In the genomic region with DNA sequence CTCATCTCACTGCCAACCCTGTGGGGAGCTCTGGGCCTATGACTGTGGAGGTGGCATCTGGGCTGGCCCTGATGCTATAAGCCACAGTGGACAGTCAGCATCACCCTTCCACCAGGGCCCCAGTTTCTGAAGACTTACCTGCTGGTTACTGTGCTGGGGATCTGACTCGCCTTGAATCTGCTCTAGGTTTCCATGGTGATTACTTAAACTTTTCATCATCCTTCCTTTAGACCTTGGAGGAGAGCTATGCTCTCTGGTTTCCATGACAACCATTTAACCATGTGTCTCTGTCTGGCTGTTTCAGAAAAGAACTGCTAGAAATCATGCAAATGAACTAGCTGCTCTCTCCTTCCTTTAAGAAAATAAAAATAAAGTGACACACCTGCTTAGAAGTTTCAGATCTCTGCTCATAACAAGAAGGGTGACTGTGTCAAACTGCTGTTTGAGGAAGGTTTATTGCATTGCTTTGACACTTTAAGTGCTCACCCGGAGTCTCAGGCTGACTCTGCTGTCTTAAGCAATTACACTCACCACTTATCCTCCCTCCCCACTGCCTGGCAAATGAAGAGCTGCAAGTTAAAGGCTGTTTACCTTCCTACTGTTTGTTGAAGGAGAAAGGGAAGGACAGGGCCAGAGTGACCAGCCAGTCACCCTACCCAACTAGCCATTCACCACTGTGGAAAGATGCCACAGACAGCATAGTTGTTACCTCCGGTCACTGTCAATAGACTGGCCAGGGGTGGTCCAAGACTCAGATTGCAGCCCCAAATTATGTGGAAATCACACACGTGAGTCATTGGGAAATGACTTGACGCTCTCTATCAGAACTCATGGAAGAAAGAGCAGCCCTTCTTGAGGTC, we compare ENCODE assay signal across 8 cellular contexts.
A peak's percentile ranks its signal among the peaks of the same experiment; 100 is the strongest.
DNase-seq lines count a peak whose midpoint lies in the region; ATAC-seq and TF ChIP-seq lines count a peak whose summit lies in the region.

No MANE protein-coding gene starts in this region.

- H3K4me1 ChIP-seq in left lung, result no peaks in the 10 kb centered on the region

- CTCF ChIA-PET in activated naive CD4-positive, alpha-beta T cell treated with anti-CD3 and anti-CD28 coated beads for 36 hours (lab: Charles Lee), result interaction anchor here (0.6 to 2.4 kb wide), 2 partner anchors 29 to 377 kb away, joined by 3 to 12 read pairs; no protein-coding TSS in a partner anchor
- CTCF ChIA-PET in activated naive CD4-positive, alpha-beta T cell treated with anti-CD3 and anti-CD28 coated beads, Interleukin-2, amount 10 ng/mL, durations not matched to agents 7 days and 5 days (lab: Charles Lee), result interaction anchor here (0.5 to 1.6 kb wide), 5 partner anchors 10 to 162 kb away, joined by 3 to 4 read pairs (median 3); no protein-coding TSS in a partner anchor

- H3K36me3 ChIP-seq in left lung, result no peaks in the 10 kb centered on the region

- no peak overlapping the region for H3K4me3 Mint-ChIP-seq in activated naive CD4-positive, alpha-beta T cell treated with anti-CD3 and anti-CD28 coated beads for 36 hours
- H3K4me3 Mint-ChIP-seq in activated naive CD4-positive, alpha-beta T cell treated with anti-CD3 and anti-CD28 coated beads, Interleukin-2, amount 10 ng/mL, durations not matched to agents 7 days and 5 days, result no peak overlapping the region
- no peak overlapping the region for H3K4me3 Mint-ChIP-seq in T-helper 17 cell

- no peaks in the 10 kb centered on the region for H3K36me3 Mint-ChIP-seq in activated naive CD4-positive, alpha-beta T cell treated with anti-CD3 and anti-CD28 coated beads for 36 hours (ENCODE audit: low read depth)
- no peaks in the 10 kb centered on the region for H3K36me3 Mint-ChIP-seq in activated naive CD4-positive, alpha-beta T cell treated with anti-CD3 and anti-CD28 coated beads, Interleukin-2, amount 10 ng/mL, durations not matched to agents 7 days and 5 days
- H3K36me3 Mint-ChIP-seq in T-helper 17 cell (ENCODE audit: low read depth), result no peaks in the 10 kb centered on the region

- peak; percentile 93 for ATAC-seq in HG02885 (IDR thresholded peaks at IDR 0.05; ENCODE audit: poor library complexity, unreplicated experiment)
- ATAC-seq in T-helper 17 cell, result peak; percentile 53
- peak; percentile 87 for ATAC-seq in left lung

- H3K27me3 ChIP-seq in left lung, result no peaks in the 10 kb centered on the region

- intact Hi-C loops in activated naive CD4-positive, alpha-beta T cell treated with anti-CD3 and anti-CD28 coated beads for 36 hours (cut with micrococcal nuclease), result loop anchor here (1.0 to 5.0 kb wide), 6 partner anchors 24 to 330 kb away; a partner anchor contains a TSS
- intact Hi-C loops in left lung (cut with DNase I), result no loop called here

- H3K27me3 Mint-ChIP-seq in activated naive CD4-positive, alpha-beta T cell treated with anti-CD3 and anti-CD28 coated beads for 36 hours (ENCODE audit: low read depth), result peaks cover 3% of the 10 kb centered on the region
- peaks cover 9% of the 10 kb centered on the region for H3K27me3 Mint-ChIP-seq in activated naive CD4-positive, alpha-beta T cell treated with anti-CD3 and anti-CD28 coated beads, Interleukin-2, amount 10 ng/mL, durations not matched to agents 7 days and 5 days
- peaks cover 12% of the 10 kb centered on the region for H3K27me3 Mint-ChIP-seq in T-helper 17 cell

- DNase-seq in activated naive CD4-positive, alpha-beta T cell treated with anti-CD3 and anti-CD28 coated beads for 36 hours, result peak; percentile 70
- DNase-seq in activated naive CD4-positive, alpha-beta T cell treated with anti-CD3 and anti-CD28 coated beads, Interleukin-2, amount 10 ng/mL, durations not matched to agents 7 days and 5 days, result no peak
- DNase-seq in T-helper 17 cell (no peak), left lung (no peak), NCI-H226 (no peak), NCI-H82 treated with DMSO at 0.1 percent for 48 hours (lab: John Stamatoyannopoulos, UW; ENCODE audit: unreplicated experiment) (no peak)
- DNase-seq in effector CD4-positive, alpha-beta T cell, result no peak

- H3K27ac Mint-ChIP-seq in activated naive CD4-positive, alpha-beta T cell treated with anti-CD3 and anti-CD28 coated beads for 36 hours, result no peak overlapping the region
- no peak overlapping the region for H3K27ac Mint-ChIP-seq in activated naive CD4-positive, alpha-beta T cell treated with anti-CD3 and anti-CD28 coated beads, Interleukin-2, amount 10 ng/mL, durations not matched to agents 7 days and 5 days
- no peak overlapping the region for H3K27ac Mint-ChIP-seq in T-helper 17 cell

- TF ChIP-seq CTCF in left lung (IDR thresholded peaks at IDR 0.05), result no peak

- H3K9me3 ChIP-seq in T-helper 17 cell (ENCODE audit: control insufficient read depth, low read length, poor library complexity, severe bottlenecking), result no peaks in the 10 kb centered on the region
- no peaks in the 10 kb centered on the region for H3K9me3 ChIP-seq in left lung

- H3K27ac ChIP-seq in left lung, result no peak overlapping the region

- peaks cover 9% of the 10 kb centered on the region for H3K4me1 Mint-ChIP-seq in activated naive CD4-positive, alpha-beta T cell treated with anti-CD3 and anti-CD28 coated beads for 36 hours (ENCODE audit: low read depth)
- no peaks in the 10 kb centered on the region for H3K4me1 Mint-ChIP-seq in activated naive CD4-positive, alpha-beta T cell treated with anti-CD3 and anti-CD28 coated beads, Interleukin-2, amount 10 ng/mL, durations not matched to agents 7 days and 5 days
- H3K4me1 Mint-ChIP-seq in T-helper 17 cell, result peaks cover 4% of the 10 kb centered on the region

- no peak overlapping the region for H3K4me3 ChIP-seq in left lung

- H3K9me3 Mint-ChIP-seq in activated naive CD4-positive, alpha-beta T cell treated with anti-CD3 and anti-CD28 coated beads for 36 hours, result no peaks in the 10 kb centered on the region
- H3K9me3 Mint-ChIP-seq in activated naive CD4-positive, alpha-beta T cell treated with anti-CD3 and anti-CD28 coated beads, Interleukin-2, amount 10 ng/mL, durations not matched to agents 7 days and 5 days, result no peaks in the 10 kb centered on the region
